10 cellular contexts compared by ENCODE assay signal in the genomic region with DNA sequence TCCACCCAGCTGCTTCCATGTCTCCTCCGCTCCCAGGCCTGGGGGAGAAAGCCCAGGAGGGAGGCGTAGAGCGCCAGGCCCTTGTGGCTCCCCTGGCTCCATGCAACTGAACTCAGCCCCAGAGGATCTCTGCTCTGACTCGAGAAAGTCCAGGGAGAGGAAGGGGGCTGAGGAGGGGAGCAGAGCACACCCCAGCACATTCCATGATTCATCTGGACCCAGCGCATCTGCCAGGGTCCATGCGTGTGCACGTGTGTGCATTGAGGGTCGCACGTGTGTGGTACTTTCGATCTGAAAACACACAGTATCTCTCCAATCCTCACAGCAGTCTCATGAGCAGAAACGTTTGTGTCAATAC.
DNase-seq lines count a peak whose midpoint lies in the region; ATAC-seq and TF ChIP-seq lines count a peak whose summit lies in the region.
"Had no signal": no experiment of that assay in that cellular context is flagged by ENCODE, and none has a peak within 500 bp of the region (broad histone marks: within the 10 kb centered on the region; RNA-seq: fewer than 3 reads in every experiment).

No MANE protein-coding gene starts in this region.

- H3K9me3 ChIP-seq in left ventricle myocardium inferior (replicated peaks) (peaks cover 16% of the 10 kb centered on the region), upper lobe of right lung (peaks cover 11% of the 10 kb centered on the region)

- H3K4me1 Mint-ChIP-seq in dendritic cell treated with granulocyte-macrophage colony-stimulating factor and Interleukin-4, amounts not matched to agents 40 ng/mL and 50 ng/mL, for 4 days (ENCODE audit: low read depth), result peaks cover 71% of the 10 kb centered on the region
- H3K4me1 Mint-ChIP-seq in nephron (peaks cover 44% of the 10 kb centered on the region), HFFc6 (ENCODE audit: low read depth) (peaks cover 10% of the 10 kb centered on the region)

- intact Hi-C loops in left ventricle myocardium inferior (cut with micrococcal nuclease) (no loop called here), cardiac septum (cut with DNase I) (no loop called here), upper lobe of right lung (cut with DNase I) (no loop called here)
- intact Hi-C loops in dendritic cell treated with granulocyte-macrophage colony-stimulating factor and Interleukin-4, amounts not matched to agents 40 ng/mL and 50 ng/mL, for 4 days (cut with micrococcal nuclease), result loop anchor here (5.0 kb wide), 2 partner anchors 67 to 223 kb away; no protein-coding TSS in a partner anchor

- H3K27me3 ChIP-seq in left ventricle myocardium inferior (ENCODE audit: low read depth), result no peaks in the 10 kb centered on the region
- no peaks in the 10 kb centered on the region for H3K27me3 ChIP-seq in upper lobe of right lung

- H3K9me3 Mint-ChIP-seq in dendritic cell treated with granulocyte-macrophage colony-stimulating factor and Interleukin-4, amounts not matched to agents 40 ng/mL and 50 ng/mL, for 4 days, result peaks cover 22% of the 10 kb centered on the region
- H3K9me3 Mint-ChIP-seq in nephron, result peaks cover 16% of the 10 kb centered on the region
- peaks cover 19% of the 10 kb centered on the region for H3K9me3 Mint-ChIP-seq in HFFc6

- H3K4me1 ChIP-seq in left ventricle myocardium inferior, result peaks cover 43% of the 10 kb centered on the region
- peaks cover 42% of the 10 kb centered on the region for H3K4me1 ChIP-seq in upper lobe of right lung

- peak overlapping the region; percentile 95 for H3K27ac Mint-ChIP-seq in dendritic cell treated with granulocyte-macrophage colony-stimulating factor and Interleukin-4, amounts not matched to agents 40 ng/mL and 50 ng/mL, for 4 days
- H3K27ac Mint-ChIP-seq in nephron (peak overlapping the region; percentile 71 to 92 (median 90)), HFFc6 (no peak overlapping the region)

- H3K27me3 Mint-ChIP-seq in dendritic cell treated with granulocyte-macrophage colony-stimulating factor and Interleukin-4, amounts not matched to agents 40 ng/mL and 50 ng/mL, for 4 days, result no peaks in the 10 kb centered on the region
- H3K27me3 Mint-ChIP-seq in nephron (ENCODE audit: low read depth), result peaks cover 6% of the 10 kb centered on the region
- H3K27me3 Mint-ChIP-seq in HFFc6 (ENCODE audit: insufficient read depth), result peaks cover 17% of the 10 kb centered on the region
- H3K27me3 Mint-ChIP-seq: activated CD4-positive, alpha-beta T cell treated with anti-CD3 and anti-CD28 coated beads for 36 hours had no signal

- H3K36me3 ChIP-seq in left ventricle myocardium inferior (no peaks in the 10 kb centered on the region), upper lobe of right lung (no peaks in the 10 kb centered on the region)

- H3K4me3 ChIP-seq in left ventricle myocardium inferior, result no peak overlapping the region
- no peak overlapping the region for H3K4me3 ChIP-seq in upper lobe of right lung

- DNase-seq in left ventricle myocardium inferior (no peak), cardiac septum (ENCODE audit: low spot score) (no peak), upper lobe of right lung (no peak), NCI-H524 (lab: John Stamatoyannopoulos, UW) (no peak), HFFc6 (no peak), GF-D8 (lab: John Stamatoyannopoulos, UW) (no peak)
- DNase-seq: NCI-H1436 had no signal

- TF ChIP-seq CTCF in left ventricle myocardium inferior (IDR thresholded peaks at IDR 0.05; ENCODE audit: borderline replicate concordance) (no peak), nephron (IDR thresholded peaks at IDR 0.05; ENCODE audit: unreplicated experiment in 3 of 3) (no peak), upper lobe of right lung (IDR thresholded peaks at IDR 0.05) (no peak), HFFc6 (IDR thresholded peaks at IDR 0.05) (no peak)

- peaks cover 7% of the 10 kb centered on the region for H3K36me3 Mint-ChIP-seq in dendritic cell treated with granulocyte-macrophage colony-stimulating factor and Interleukin-4, amounts not matched to agents 40 ng/mL and 50 ng/mL, for 4 days (ENCODE audit: low read depth)
- H3K36me3 Mint-ChIP-seq in nephron (ENCODE audit: low read depth) (peaks cover 4% of the 10 kb centered on the region), HFFc6 (ENCODE audit: low read depth) (peaks cover 8% of the 10 kb centered on the region)

- ATAC-seq in upper lobe of right lung, result no peak

- H3K4me3 Mint-ChIP-seq in dendritic cell treated with granulocyte-macrophage colony-stimulating factor and Interleukin-4, amounts not matched to agents 40 ng/mL and 50 ng/mL, for 4 days, result peak overlapping the region; percentile 41
- H3K4me3 Mint-ChIP-seq in nephron (no peak overlapping the region), HFFc6 (no peak overlapping the region)
- H3K4me3 Mint-ChIP-seq: activated CD4-positive, alpha-beta T cell treated with anti-CD3 and anti-CD28 coated beads for 36 hours had no signal

- H3K27ac ChIP-seq in left ventricle myocardium inferior (replicated peaks), result peak overlapping the region; percentile 75
- peak overlapping the region; percentile 65 for H3K27ac ChIP-seq in upper lobe of right lung
